Comparison of ENCODE assay signal across 8 cellular contexts in genomic region chr10:119166111-119166500, GRCh38. TPM values are rescaled to one million over a fixed set of nuclear protein-coding genes. Genes with fewer than 3 reads are reported as not detected.
DNase-seq lines count a peak whose midpoint lies in the region; ATAC-seq and TF ChIP-seq lines count a peak whose summit lies in the region.

No MANE protein-coding gene starts in this region.

- ATAC-seq in IMR-90 (ENCODE audit: low read depth) (no peak), HG03565 (IDR thresholded peaks at IDR 0.05; ENCODE audit: unreplicated experiment) (no peak)
- peak; percentile 7 to 15 for ATAC-seq in naive thymus-derived CD8-positive, alpha-beta T cell

- peaks cover 18 to 44% (median 33%) of the 10 kb centered on the region in 4 donors for H3K4me1 Mint-ChIP-seq in naive thymus-derived CD8-positive, alpha-beta T cell

- H4K20me1 ChIP-seq in IMR-90 (ENCODE audit: insufficient read depth, low read length), result no peaks in the 10 kb centered on the region

- H3K36me3 Mint-ChIP-seq in naive thymus-derived CD8-positive, alpha-beta T cell, result peaks cover 0 to 61% (median 12%) of the 10 kb centered on the region in 3 donors

- peak overlapping the region; percentile 71 for H3K27ac ChIP-seq in IMR-90 (ENCODE audit: insufficient read depth, low read length)

- H3K56ac ChIP-seq in IMR-90 (ENCODE audit: extremely low read depth, insufficient read depth, low read length), result no peak overlapping the region

- no peak for DNase-seq in IMR-90
- peak; percentile 10 for DNase-seq in cerebellum (ENCODE audit: low spot score)
- DNase-seq in naive thymus-derived CD8-positive, alpha-beta T cell, result no peak
- DNase-seq in DMS 273 (lab: John Stamatoyannopoulos, UW; ENCODE audit: unreplicated experiment), result no peak
- no peak for DNase-seq in LoVo (ENCODE audit: low spot score)
- DNase-seq in HCEC 1CT, result no peak

- 86% methylated on average over 1 of the region's 7 CpGs; no CpG with 5 or more reads in 1 of the 2 experiments for WGBS in IMR-90 (ENCODE audit: extremely low coverage in 2 of 2, insufficient read length in 1 of 2), 2 experiments

- TF ChIP-seq CTCF in IMR-90 (conservative IDR thresholded peaks at IDR 0.05; ENCODE audit: low read depth, low read length), result no peak

- H3K4me3 ChIP-seq in GM08714 (ENCODE audit: low read length), result peak overlapping the region; percentile 62; the same call in 1 of the 2 replicates
- peak overlapping the region; percentile 90 for H3K4me3 ChIP-seq in IMR-90 (ENCODE audit: insufficient read depth, low read depth, low read length)

- peak overlapping the region; percentile 84; the same call in 1 of the 2 replicates for H4K91ac ChIP-seq in IMR-90 (ENCODE audit: insufficient read depth, low read depth, low read length)

- H3K9ac ChIP-seq in IMR-90 (ENCODE audit: low read depth, low read length), result peak overlapping the region; percentile 75

- H3K27me3 Mint-ChIP-seq in naive thymus-derived CD8-positive, alpha-beta T cell, result no peaks in the 10 kb centered on the region

- CTCF ChIA-PET in IMR-90 (lab: Yijun Ruan, JAX), result no interaction called here

- no peaks in the 10 kb centered on the region for H3K9me3 Mint-ChIP-seq in naive thymus-derived CD8-positive, alpha-beta T cell

- peak overlapping the region; percentile 15 for H3K18ac ChIP-seq in IMR-90 (ENCODE audit: low read depth, low read length)

- H3K23ac ChIP-seq in IMR-90 (ENCODE audit: low read depth, low read length), result peak overlapping the region; percentile 60

- no TSS peak for BruUV-seq in IMR-90 (replicated peaks; lab: Mats Ljungman, UMichigan)

- H4K8ac ChIP-seq in IMR-90 (ENCODE audit: low read depth in 2 of 2, low read length in 2 of 2), result peak overlapping the region; percentile 86 to 90

- H4K5ac ChIP-seq in IMR-90 (ENCODE audit: low read depth, low read length), result peak overlapping the region; percentile 95

- H2BK20ac ChIP-seq in IMR-90 (ENCODE audit: low read depth, low read length), result no peak overlapping the region

- POLR2A ChIA-PET in IMR-90 (lab: Charles Lee; ENCODE audit: unreplicated experiment), result no interaction called here
- POLR2A ChIA-PET in naive thymus-derived CD8-positive, alpha-beta T cell (lab: Charles Lee), result interaction anchor here (1.2 to 2.6 kb wide), 4 partner anchors 60 to 706 kb away, joined by 3 to 11 read pairs (median 7); partner anchors contain the start of genes DENND10, EIF3A and MCMBP

- peaks cover under 1 to 23% of the 10 kb centered on the region in 2 experiments; a peak in 3 of 4 replicates for H3K79me1 ChIP-seq in IMR-90 (ENCODE audit: low read depth in 1 of 2, low read length in 2 of 2)

- H2AK9ac ChIP-seq in IMR-90 (replicated peaks; ENCODE audit: low read depth, low read length, poor library complexity), result peak overlapping the region; percentile 45

- H3K4me2 ChIP-seq in IMR-90 (ENCODE audit: low read depth, low read length), result peak overlapping the region; percentile 82

- intact Hi-C loops in IMR-90 (cut with micrococcal nuclease), result no loop called here

- 0 out of 2 replicates have a peak, but pooled peaks cover 5% of the 10 kb centered on the region for H3K9me1 ChIP-seq in IMR-90 (ENCODE audit: insufficient read depth, low read length)

- in situ Hi-C loops in IMR-90 (cut with MboI; ENCODE audit: low sequenced_read_pairs), result no loop called here

- peaks cover 7% of the 10 kb centered on the region for H3K4me1 ChIP-seq in IMR-90 (ENCODE audit: control insufficient read depth, insufficient read depth, low read length)

- peak overlapping the region; percentile 61 for H2AK5ac ChIP-seq in IMR-90 (ENCODE audit: low read depth, low read length)

- dilution Hi-C loops in IMR-90 (cut with HindIII; ENCODE audit: low sequenced_read_pairs, unreplicated experiment), result no loop called here

- peak overlapping the region; percentile 61; the same call in 1 of the 2 replicates for H3K14ac ChIP-seq in IMR-90 (replicated peaks; ENCODE audit: low read depth, low read length)

- H3K27ac Mint-ChIP-seq in naive thymus-derived CD8-positive, alpha-beta T cell, result peak overlapping the region; percentile 87 to 98 (median 95)

- no peak for TF ChIP-seq RAD21 in IMR-90 (IDR thresholded peaks at IDR 0.05; ENCODE audit: low read length)

- no peaks in the 10 kb centered on the region for H3K9me3 ChIP-seq in IMR-90 (ENCODE audit: control insufficient read depth, insufficient read depth, low read length)

- peak overlapping the region; percentile 85 to 95 (median 90) for H3K4me3 Mint-ChIP-seq in naive thymus-derived CD8-positive, alpha-beta T cell

- TF ChIP-seq POLR2A in IMR-90 (IDR thresholded peaks at IDR 0.05; ENCODE audit: low read depth, low read length), result no peak

- H2AFZ ChIP-seq in IMR-90 (replicated peaks; ENCODE audit: low read length, poor library complexity), result peak overlapping the region; percentile 98

- H2BK5ac ChIP-seq in IMR-90 (ENCODE audit: low read depth, low read length, poor library complexity, severe bottlenecking), result no peak overlapping the region

- no peaks in the 10 kb centered on the region for H3K27me3 ChIP-seq in IMR-90 (ENCODE audit: control insufficient read depth, insufficient read depth, low read length)

- H3K36me3 ChIP-seq in IMR-90 (ENCODE audit: control insufficient read depth, insufficient read depth, low read length), result peaks cover 16% of the 10 kb centered on the region

- H3K4ac ChIP-seq in IMR-90 (ENCODE audit: low read depth, low read length), result peak overlapping the region; percentile 75

- no peak overlapping the region for H2BK15ac ChIP-seq in IMR-90 (ENCODE audit: low read depth, low read length)

- H2BK120ac ChIP-seq in IMR-90 (ENCODE audit: low read depth, low read length), result peak overlapping the region; percentile 17; the same call in 1 of the 2 replicates

TF ChIP-seq in IMR-90, 13 proteins besides CTCF, POLR2A, EP300 and RAD21:
- TF ChIP-seq MAZ (IDR thresholded peaks at IDR 0.05; ENCODE audit: borderline replicate concordance, low read depth, low read length) (no peak), FOS (IDR thresholded peaks at IDR 0.05; ENCODE audit: low read depth, low read length) (no peak), NFE2L2 (IDR thresholded peaks at IDR 0.05; ENCODE audit: low read depth, low read length) (no peak), RFX5 (IDR thresholded peaks at IDR 0.05; ENCODE audit: low read depth, low read length) (no peak), ELK1 (IDR thresholded peaks at IDR 0.05; ENCODE audit: borderline replicate concordance, low read depth, low read length) (no peak), SMC3 (IDR thresholded peaks at IDR 0.05; ENCODE audit: low read depth, low read length) (no peak), CEBPB (IDR thresholded peaks at IDR 0.05; ENCODE audit: low read depth, low read length) (no peak), CHD1 (IDR thresholded peaks at IDR 0.05; ENCODE audit: low read depth, low read length) (no peak), MXI1 (IDR thresholded peaks at IDR 0.05; ENCODE audit: borderline replicate concordance, low read depth, low read length) (no peak), BHLHE40 (IDR thresholded peaks at IDR 0.05; ENCODE audit: low read depth, low read length) (no peak), RCOR1 (IDR thresholded peaks at IDR 0.05; ENCODE audit: insufficient replicate concordance, low read length) (no peak), MAFK (IDR thresholded peaks at IDR 0.05; ENCODE audit: low read depth, low read length) (no peak), USF2 (IDR thresholded peaks at IDR 0.05; ENCODE audit: low read depth, low read length) (no peak)

RNA-seq across cellular contexts. Expression of gene SFXN4, which starts 0.6 kb away (rescaled TPM):
- total RNA-seq in IMR-90 (2012; rRNA removed), result 10.6 and 12.0 TPM in 2 replicates
- polyA plus RNA-seq in IMR-90 (2012; rRNA removed), result 10.6 and 12.5 TPM in 2 replicates
- polyA plus RNA-seq in IMR-90 (2012; cell fraction: cytosol; rRNA removed), result 5.4 and 6.0 TPM in 2 replicates
- 6.3 and 26.3 TPM in 2 replicates for polyA plus RNA-seq in IMR-90 (2012; cell fraction: nucleus; rRNA removed; ENCODE audit: low replicate concordance)
- 13.7 TPM for total RNA-seq in cerebellum
- 10 to 100 TPM; 18.9 to 20.4 TPM for total RNA-seq in naive thymus-derived CD8-positive, alpha-beta T cell
- polyA plus RNA-seq in naive thymus-derived CD8-positive, alpha-beta T cell, result 10 to 100 TPM; 18.3 to 31.3 (median 28.2) TPM

RNA-seq across cellular contexts. Expression of gene PRDX3, which starts 12.5 kb away (rescaled TPM):
- total RNA-seq in IMR-90 (2012; rRNA removed) (169 and 195 TPM in 2 replicates), cerebellum (81.2 TPM)
- polyA plus RNA-seq in IMR-90 (2012; rRNA removed), result 173 and 187 TPM in 2 replicates
- polyA plus RNA-seq in IMR-90 (2012; cell fraction: cytosol; rRNA removed), result 60.3 and 63.2 TPM in 2 replicates
- polyA plus RNA-seq in IMR-90 (2012; cell fraction: nucleus; rRNA removed; ENCODE audit: low replicate concordance), result 17.7 and 85.4 TPM in 2 replicates
- 10 to 100 TPM; 29.8 to 31.1 TPM for total RNA-seq in naive thymus-derived CD8-positive, alpha-beta T cell
- 10 to 100 TPM; 56.7 to 75.5 (median 67.7) TPM for polyA plus RNA-seq in naive thymus-derived CD8-positive, alpha-beta T cell

RNA-seq across cellular contexts. Expression of gene GRK5, which starts 41.3 kb away (rescaled TPM):
- 11.9 and 12.9 TPM in 2 replicates for total RNA-seq in IMR-90 (2012; rRNA removed)
- 13.7 and 16.3 TPM in 2 replicates for polyA plus RNA-seq in IMR-90 (2012; rRNA removed)
- polyA plus RNA-seq in IMR-90 (2012; cell fraction: cytosol; rRNA removed), result 14.9 and 16.1 TPM in 2 replicates
- polyA plus RNA-seq in IMR-90 (2012; cell fraction: nucleus; rRNA removed; ENCODE audit: low replicate concordance), result 13.4 and 27.1 TPM in 2 replicates
- total RNA-seq in cerebellum, result 14.4 TPM
- total RNA-seq in naive thymus-derived CD8-positive, alpha-beta T cell, result 10 to 100 TPM; 22.6 to 23.2 TPM
- 10 to 100 TPM in 2 of 3 donors, 1 to 10 TPM in 1; 4.4 to 11.0 (median 10.0) TPM for polyA plus RNA-seq in naive thymus-derived CD8-positive, alpha-beta T cell

Comparison
In these comparisons a context has a peak if more than half of its experiments do, and no peak if none do; other contexts are left out.
1. ATAC-seq: peak in naive thymus-derived CD8-positive, alpha-beta T cell (2 of 2); none in IMR-90 (single experiment) and HG03565 (single experiment).